In genomic region chr1:168178638-168179410, GRCh38 we compare ENCODE assay signal across 8 cellular contexts. TPM values are rescaled to one million over a fixed set of nuclear protein-coding genes. Genes with fewer than 3 reads are reported as not detected.
DNase-seq lines count a peak whose midpoint lies in the region; ATAC-seq and TF ChIP-seq lines count a peak whose summit lies in the region.

Gene TIPRL (plus strand): TSS chr1:168178962. CDS start chr1:168179078, 116 bp downstream.

- CTCF ChIA-PET in GM10248 (lab: Yijun Ruan, JAX): interaction anchor here (0.8 to 0.9 kb wide), 2 partner anchors 10 to 13 kb away, joined by 3 to 4 read pairs; no protein-coding TSS in a partner anchor

- H3K9ac ChIP-seq in SK-N-MC (ENCODE audit: insufficient read length): peak within 1 kb of the TSS; percentile 91

- H3K36me3 ChIP-seq in SK-N-MC (ENCODE audit: insufficient read depth, low read length): 0 out of 2 replicates have a peak, but pooled peaks cover under 1% of the 10 kb centered on the region
- H3K36me3 ChIP-seq in testis (ENCODE audit: low read depth, missing control alignments): no peaks in the 10 kb centered on the region

- H3K27me3 ChIP-seq in testis: no peaks in the 10 kb centered on the region

- TF ChIP-seq POLR2A in NB4 (IDR thresholded peaks at IDR 0.05; ENCODE audit: extremely low read depth, insufficient read length) (peak; percentile 57), testis (IDR thresholded peaks at IDR 0.05) (peak; percentile 74)

- ATAC-seq in HG02571 (IDR thresholded peaks at IDR 0.05; ENCODE audit: unreplicated experiment): peak; percentile 90

- DNase-seq in GM10248 (ENCODE audit: extremely low spot score) (peak; percentile 93), NB4 (ENCODE audit: low read depth) (peak; percentile 96), SK-N-MC (ENCODE audit: low read depth, low spot score) (peak; percentile 93), glomerular endothelial cell (ENCODE audit: extremely low read depth, low read depth, low spot score) (peak; percentile 93), occipital lobe (lab: John Stamatoyannopoulos, UW) (peak; percentile 97), testis (peak; percentile 98)
- DNase-seq in activated naive CD4-positive, alpha-beta T cell treated with anti-CD3 and anti-CD28 coated beads, Interleukin-2, amount 50 U/mL, for 16 hours: peak; percentile 95

- H3K27ac ChIP-seq in SK-N-MC (peak within 1 kb of the TSS; percentile 88), testis (peak within 1 kb of the TSS; percentile 92 to 95)

- POLR2A ChIA-PET in GM10248 (lab: Yijun Ruan, JAX): no interaction called here

- H3K4me3 ChIP-seq in NB4 (ENCODE audit: low read depth, low read length) (peak within 1 kb of the TSS; percentile 93), SK-N-MC (peak within 1 kb of the TSS; percentile 93), testis (peak within 1 kb of the TSS; percentile 86 to 96)

- H3K9me3 ChIP-seq in SK-N-MC (ENCODE audit: low read depth, low read length) (no peaks in the 10 kb centered on the region), testis (no peaks in the 10 kb centered on the region)

- WGBS in testis, 2 donors: 1% methylated on average over 42 to 51 of the region's 56 CpGs

- intact Hi-C loops in testis (cut with DNase I; ENCODE audit: low total_unique reads): no loop called here

- TF ChIP-seq CTCF in GM10248 (IDR thresholded peaks at IDR 0.05; ENCODE audit: control extremely low read depth, extremely low read depth, low read depth, missing control alignments) (peak; percentile 58), NB4 (IDR thresholded peaks at IDR 0.05; ENCODE audit: low read depth, low read length) (peak; percentile 19), testis (IDR thresholded peaks at IDR 0.05) (peak; percentile 64 to 86 (median 79))

- H3K4me1 ChIP-seq in testis: peaks cover 3% of the 10 kb centered on the region

RNA-seq across cellular contexts. Expression of gene TIPRL, which starts in this region (rescaled TPM):
- total RNA-seq in glomerular endothelial cell (32.0 and 34.1 TPM in 2 replicates), occipital lobe (101 TPM), testis (10 to 100 TPM; 19.8 to 23.5 TPM)
- 44.6 TPM for polyA plus RNA-seq in testis (ENCODE audit: insufficient read depth, low read depth, low replicate concordance)

Comparison
In these comparisons a context has a peak if more than half of its experiments do, and no peak if none do; other contexts are left out.
1. Peak in every context shown above with its lines: DNase-seq, ATAC-seq, H3K4me3 ChIP-seq and H3K27ac ChIP-seq.
2. CTCF ChIP-seq: peak in every context shown above with its lines; median percentile 79 in testis; 58 in GM10248; 19 in NB4.